In genomic region chrX:9573282-9574106, GRCh38 we compare ENCODE assay signal across 11 cellular contexts.
A peak's percentile ranks its signal among the peaks of the same experiment; 100 is the strongest.
DNase-seq lines count a peak whose midpoint lies in the region; ATAC-seq and TF ChIP-seq lines count a peak whose summit lies in the region.
"Had no signal": no experiment of that assay in that cellular context is flagged by ENCODE, and none has a peak within 500 bp of the region (broad histone marks: within the 10 kb centered on the region; RNA-seq: fewer than 3 reads in every experiment).

No MANE protein-coding gene starts in this region.

- 47% methylated on average over 5 of the region's 12 CpGs for WGBS in right lobe of liver (ENCODE audit: insufficient coverage, low coverage, low lambda C conversion rate, missing lambda C conversion rate)

- ATAC-seq in GM18498 (IDR thresholded peaks at IDR 0.05; ENCODE audit: unreplicated experiment) = peak; percentile 36
- peak; percentile 30 for ATAC-seq in HG02678 (IDR thresholded peaks at IDR 0.05; ENCODE audit: unreplicated experiment)
- ATAC-seq in right lobe of liver = peak; percentile 80 to 92 (median 89)
- ATAC-seq: heart left ventricle had no signal

- H3K36me3 ChIP-seq in right lobe of liver = no peaks in the 10 kb centered on the region
- H3K36me3 ChIP-seq: heart left ventricle had no signal

- peaks cover 0 to 10% (median 0%) of the 10 kb centered on the region in 4 donors for H3K4me1 ChIP-seq in right lobe of liver

- intact Hi-C loops in right lobe of liver (cut with DNase I) = no loop called here
- intact Hi-C loops in cardiac septum (cut with DNase I) = no loop called here

- no peaks in the 10 kb centered on the region for H3K9me3 ChIP-seq in right lobe of liver
- H3K9me3 ChIP-seq: heart left ventricle had no signal

- no peaks in the 10 kb centered on the region for H3K27me3 ChIP-seq in right lobe of liver
- H3K27me3 ChIP-seq: heart left ventricle had no signal

- DNase-seq in NCI-H69 (lab: John Stamatoyannopoulos, UW) = peak; percentile 67
- peak in 1 of 3 donors; percentile 46 for DNase-seq in right lobe of liver
- DNase-seq in cardiac septum (ENCODE audit: low spot score) = no peak
- no peak for DNase-seq in GM13977 (ENCODE audit: low spot score)
- DNase-seq in OCI-M1 (lab: John Stamatoyannopoulos, UW) = no peak
- no peak for DNase-seq in SIG-M5 (lab: John Stamatoyannopoulos, UW)
- DNase-seq: heart left ventricle, NCI-H1105 treated with DMSO at 0.1 percent for 48 hours had no signal

- in situ Hi-C loops in GM13977 (cut with MboI; ENCODE audit: low pct_unique_long_range_greater_than_20kb, low sequenced_read_pairs, unreplicated experiment) = no loop called here

- TF ChIP-seq POLR2A in right lobe of liver (IDR thresholded peaks at IDR 0.05) = no peak

- TF ChIP-seq CTCF in right lobe of liver (IDR thresholded peaks at IDR 0.05) (no peak), GM13977 (IDR thresholded peaks at IDR 0.05; ENCODE audit: extremely low read depth, insufficient read depth, missing control alignments) (no peak)

- H3K4me3 ChIP-seq in right lobe of liver = no peak overlapping the region
- H3K4me3 ChIP-seq: heart left ventricle had no signal

- no peak overlapping the region for H3K27ac ChIP-seq in right lobe of liver
- H3K27ac ChIP-seq: heart left ventricle, RWPE1 had no signal

Comparison
In these comparisons a context has a peak if more than half of its experiments do, and no peak if none do; other contexts are left out.
1. ATAC-seq: peak in every context shown above with its lines; median percentile 89 in right lobe of liver; 36 in GM18498; 30 in HG02678.